Comparison of ENCODE assay signal across 25 cellular contexts in the genomic region with DNA sequence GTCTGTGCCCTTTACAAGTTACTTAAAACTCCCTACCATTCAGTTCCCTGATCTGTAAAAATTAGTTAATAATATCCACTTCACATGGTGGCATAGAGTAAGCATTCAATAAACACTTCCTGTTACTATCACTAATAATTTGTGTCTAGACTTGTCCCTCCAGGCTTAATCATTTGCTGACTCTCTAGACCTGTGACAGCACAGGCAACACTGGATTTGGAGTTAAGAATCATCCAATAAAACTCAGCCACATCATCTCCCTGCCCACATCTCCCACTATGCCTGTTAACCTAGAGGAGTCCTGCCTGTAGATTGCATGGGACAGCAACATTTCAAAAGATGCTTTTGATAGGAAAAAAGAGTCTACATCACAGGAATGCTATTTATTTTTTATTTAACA.
"Had no signal": no experiment of that assay in that cellular context is flagged by ENCODE, and none has a peak within 500 bp of the region (broad histone marks: within the 10 kb centered on the region; RNA-seq: fewer than 3 reads in every experiment).

No MANE protein-coding gene starts in this region.

- H3K36me3 ChIP-seq: esophagus squamous epithelium, gastroesophageal sphincter, heart left ventricle, left lung, lower lobe of right lung had no signal

- H3K4me2 ChIP-seq: hepatocyte had no signal

- H3K4me1 ChIP-seq: esophagus squamous epithelium, gastroesophageal sphincter, heart left ventricle, left lung, lower lobe of right lung had no signal

- H3K4me3 Mint-ChIP-seq: dendritic cell treated with granulocyte-macrophage colony-stimulating factor and Interleukin-4, amounts not matched to agents 40 ng/mL and 50 ng/mL, for 4 days; effector memory CD8-positive, alpha-beta T cell; endodermal cell; immature natural killer cell; memory B cell; naive thymus-derived CD4-positive, alpha-beta T cell had no signal

- H3K9me3 Mint-ChIP-seq: dendritic cell treated with granulocyte-macrophage colony-stimulating factor and Interleukin-4, amounts not matched to agents 40 ng/mL and 50 ng/mL, for 4 days; endodermal cell had no signal

- H2AFZ ChIP-seq: hepatocyte had no signal

- DNase-seq: cortex of kidney; effector CD8-positive, alpha-beta T cell; effector memory CD8-positive, alpha-beta T cell; endodermal cell; erythroblast; esophagus squamous epithelium; foreskin fibroblast; heart left ventricle; hypothalamus; immature natural killer cell; islet precursor cell; left cardiac atrium; left ventricle myocardium superior; lower lobe of right lung; mesendoderm; midbrain; naive thymus-derived CD4-positive, alpha-beta T cell had no signal

- H3K27me3 ChIP-seq: esophagus squamous epithelium, gastroesophageal sphincter, heart left ventricle, hepatocyte, left lung had no signal

- H3K27ac ChIP-seq: esophagus squamous epithelium, gastroesophageal sphincter, heart left ventricle, hepatocyte, left lung, lower lobe of right lung had no signal

- H3K4me3 ChIP-seq: esophagus squamous epithelium, gastroesophageal sphincter, heart left ventricle, hepatocyte, left lung, lower lobe of right lung had no signal

- H3K79me2 ChIP-seq: hepatocyte had no signal

- H3K27ac Mint-ChIP-seq: dendritic cell treated with granulocyte-macrophage colony-stimulating factor and Interleukin-4, amounts not matched to agents 40 ng/mL and 50 ng/mL, for 4 days; effector memory CD8-positive, alpha-beta T cell; endodermal cell; immature natural killer cell; memory B cell; naive thymus-derived CD4-positive, alpha-beta T cell had no signal

- H3K9me3 ChIP-seq: esophagus squamous epithelium, gastroesophageal sphincter, heart left ventricle, left lung, lower lobe of right lung had no signal

- H3K27me3 Mint-ChIP-seq: dendritic cell treated with granulocyte-macrophage colony-stimulating factor and Interleukin-4, amounts not matched to agents 40 ng/mL and 50 ng/mL, for 4 days; effector memory CD8-positive, alpha-beta T cell; memory B cell had no signal

- FAIRE-seq: colon, endometrium, frontal cortex had no signal

- H3K4me1 Mint-ChIP-seq: endodermal cell; immature natural killer cell; memory B cell; naive thymus-derived CD4-positive, alpha-beta T cell had no signal

- H3K36me3 Mint-ChIP-seq: immature natural killer cell; memory B cell; naive thymus-derived CD4-positive, alpha-beta T cell had no signal
